In genomic region chr3:65829228-65829627, GRCh38 we compare ENCODE assay signal across 1 cellular context.
TF ChIP-seq lines count a peak whose summit lies in the region.

No MANE protein-coding gene starts in this region.

TF ChIP-seq in WTC11, 78 proteins besides CTCF, POLR2A, EP300 and RAD21 (continued from another document):
- TF ChIP-seq, protein P1, sequence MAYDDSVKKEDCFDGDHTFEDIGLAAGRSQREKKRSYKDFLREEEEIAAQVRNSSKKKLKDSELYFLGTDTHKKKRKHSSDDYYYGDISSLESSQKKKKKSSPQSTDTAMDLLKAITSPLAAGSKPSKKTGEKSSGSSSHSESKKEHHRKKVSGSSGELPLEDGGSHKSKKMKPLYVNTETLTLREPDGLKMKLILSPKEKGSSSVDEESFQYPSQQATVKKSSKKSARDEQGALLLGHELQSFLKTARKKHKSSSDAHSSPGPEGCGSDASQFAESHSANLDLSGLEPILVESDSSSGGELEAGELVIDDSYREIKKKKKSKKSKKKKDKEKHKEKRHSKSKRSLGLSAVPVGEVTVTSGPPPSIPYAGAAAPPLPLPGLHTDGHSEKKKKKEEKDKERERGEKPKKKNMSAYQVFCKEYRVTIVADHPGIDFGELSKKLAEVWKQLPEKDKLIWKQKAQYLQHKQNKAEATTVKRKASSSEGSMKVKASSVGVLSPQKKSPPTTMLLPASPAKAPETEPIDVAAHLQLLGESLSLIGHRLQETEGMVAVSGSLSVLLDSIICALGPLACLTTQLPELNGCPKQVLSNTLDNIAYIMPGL (CRISPR knock-in tag; IDR thresholded peaks at IDR 0.05), result no peak
- TF ChIP-seq TCF7 (CRISPR knock-in tag; IDR thresholded peaks at IDR 0.05; ENCODE audit: low read depth) (no peak), ZNF317 (CRISPR knock-in tag; IDR thresholded peaks at IDR 0.05; ENCODE audit: borderline replicate concordance, low read depth) (no peak), SOX15 (CRISPR knock-in tag; IDR thresholded peaks at IDR 0.05) (no peak), OVOL2 (CRISPR knock-in tag; IDR thresholded peaks at IDR 0.05; ENCODE audit: borderline replicate concordance) (no peak), CREB1 (CRISPR knock-in tag; IDR thresholded peaks at IDR 0.05) (no peak)
- TF ChIP-seq, protein P2, sequence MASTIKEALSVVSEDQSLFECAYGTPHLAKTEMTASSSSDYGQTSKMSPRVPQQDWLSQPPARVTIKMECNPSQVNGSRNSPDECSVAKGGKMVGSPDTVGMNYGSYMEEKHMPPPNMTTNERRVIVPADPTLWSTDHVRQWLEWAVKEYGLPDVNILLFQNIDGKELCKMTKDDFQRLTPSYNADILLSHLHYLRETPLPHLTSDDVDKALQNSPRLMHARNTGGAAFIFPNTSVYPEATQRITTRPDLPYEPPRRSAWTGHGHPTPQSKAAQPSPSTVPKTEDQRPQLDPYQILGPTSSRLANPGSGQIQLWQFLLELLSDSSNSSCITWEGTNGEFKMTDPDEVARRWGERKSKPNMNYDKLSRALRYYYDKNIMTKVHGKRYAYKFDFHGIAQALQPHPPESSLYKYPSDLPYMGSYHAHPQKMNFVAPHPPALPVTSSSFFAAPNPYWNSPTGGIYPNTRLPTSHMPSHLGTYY (CRISPR knock-in tag; IDR thresholded peaks at IDR 0.05), result no peak
